Comparison of ENCODE assay signal across 27 cellular contexts in genomic region chr1:108070662-108071061, GRCh38.
"Had no signal": no experiment of that assay in that cellular context is flagged by ENCODE, and none has a peak within 500 bp of the region (broad histone marks: within the 10 kb centered on the region; RNA-seq: fewer than 3 reads in every experiment).

No MANE protein-coding gene starts in this region.

- H3K4me2 ChIP-seq: PC-9, SK-N-SH had no signal

- H3K27me3 ChIP-seq: cardiac muscle cell, SJCRH30 had no signal

- H3K27ac Mint-ChIP-seq: activated CD4-positive, alpha-beta memory T cell treated with anti-CD3 and anti-CD28 coated beads, Interleukin-2, amount 10 ng/mL, durations not matched to agents 7 days and 5 days; activated CD4-positive, alpha-beta T cell treated with anti-CD3 and anti-CD28 coated beads for 36 hours; activated naive CD4-positive, alpha-beta T cell treated with anti-CD3 and anti-CD28 coated beads for 36 hours; activated naive CD8-positive, alpha-beta T cell; activated T-helper 17 cell treated with anti-CD3 and anti-CD28 coated beads, Interleukin-2, amount 50 U/mL, for 72 hours had no signal

- ATAC-seq: activated CD4-positive, alpha-beta T cell treated with anti-CD3 and anti-CD28 coated beads for 36 hours; activated T-helper 17 cell treated with anti-CD3 and anti-CD28 coated beads, Interleukin-2, amount 50 U/mL, for 72 hours had no signal

- H2AFZ ChIP-seq: PC-9 had no signal

- H3K27me3 Mint-ChIP-seq: activated CD4-positive, alpha-beta memory T cell treated with anti-CD3 and anti-CD28 coated beads, Interleukin-2, amount 10 ng/mL, durations not matched to agents 7 days and 5 days; activated CD4-positive, alpha-beta T cell treated with anti-CD3 and anti-CD28 coated beads for 36 hours; activated naive CD8-positive, alpha-beta T cell; activated T-helper 17 cell treated with anti-CD3 and anti-CD28 coated beads, Interleukin-2, amount 50 U/mL, for 72 hours had no signal

- H3K9me3 ChIP-seq: SJCRH30, SK-N-SH had no signal

- DNase-seq: activated CD4-positive, alpha-beta memory T cell treated with anti-CD3 and anti-CD28 coated beads, Interleukin-2, amount 10 ng/mL, durations not matched to agents 7 days and 5 days; activated CD4-positive, alpha-beta T cell treated with anti-CD3 and anti-CD28 coated beads for 36 hours; activated CD4-positive, alpha-beta T cell treated with anti-CD3 and anti-CD28 coated beads, Interleukin-2, amount 50 U/mL, for 1 hour; activated gamma-delta T cell; activated naive CD4-positive, alpha-beta T cell treated with anti-CD3 and anti-CD28 coated beads for 36 hours; activated T-cell treated with anti-CD3 and anti-CD28 coated beads for 4 hours; activated T-cell treated with anti-CD3 and anti-CD28 coated beads, Interleukin-2, amount 50 U/mL, for 48 hours; amygdala; brain microvascular endothelial cell; Karpas-422; MM.1S; NCI-H1417; NCI-H1930; NCI-H2171 treated with DMSO at 0.1 percent for 48 hours; NCI-H226; NCI-H526; NCI-H774; NK-92 treated with Interleukin-12 subunit alpha and Interleukin-12 subunit beta, amount 100 ng/mL, for 24 hours; PC-9; SJCRH30; SK-N-SH; T-helper 1 cell; WERI-Rb-1 had no signal

- H3K36me3 Mint-ChIP-seq: activated naive CD8-positive, alpha-beta T cell had no signal

- H3K36me3 ChIP-seq: brain microvascular endothelial cell, cardiac muscle cell, SJCRH30, WERI-Rb-1 had no signal

- FAIRE-seq: K562 had no signal

- H3K4me3 Mint-ChIP-seq: activated CD4-positive, alpha-beta memory T cell treated with anti-CD3 and anti-CD28 coated beads, Interleukin-2, amount 10 ng/mL, durations not matched to agents 7 days and 5 days; activated CD4-positive, alpha-beta T cell treated with anti-CD3 and anti-CD28 coated beads for 36 hours; activated naive CD4-positive, alpha-beta T cell treated with anti-CD3 and anti-CD28 coated beads for 36 hours; activated naive CD8-positive, alpha-beta T cell; activated T-helper 17 cell treated with anti-CD3 and anti-CD28 coated beads, Interleukin-2, amount 50 U/mL, for 72 hours had no signal

- H3K27ac ChIP-seq: brain microvascular endothelial cell, cardiac muscle cell, PC-9, SJCRH30, WERI-Rb-1 had no signal

- H3K4me3 ChIP-seq: cardiac muscle cell, K562, PC-9, SJCRH30 had no signal

- H3K9ac ChIP-seq: SK-N-SH had no signal

- H3K9me3 Mint-ChIP-seq: activated CD4-positive, alpha-beta memory T cell treated with anti-CD3 and anti-CD28 coated beads, Interleukin-2, amount 10 ng/mL, durations not matched to agents 7 days and 5 days; activated naive CD4-positive, alpha-beta T cell treated with anti-CD3 and anti-CD28 coated beads for 36 hours had no signal
